10 cellular contexts compared by ENCODE assay signal in genomic region chr4:25310066-25310824, GRCh38. TPM values are rescaled to one million over a fixed set of nuclear protein-coding genes. Genes with fewer than 3 reads are reported as not detected.
DNase-seq lines count a peak whose midpoint lies in the region; ATAC-seq and TF ChIP-seq lines count a peak whose summit lies in the region.
"Had no signal": no experiment of that assay in that cellular context is flagged by ENCODE, and none has a peak within 500 bp of the region (broad histone marks: within the 10 kb centered on the region; RNA-seq: fewer than 3 reads in every experiment).

No MANE protein-coding gene starts in this region.

- H3K27me3 Mint-ChIP-seq in CD14-positive monocyte (ENCODE audit: low read depth in 3 of 3): peaks cover 2 to 4% (median 3%) of the 10 kb centered on the region in 3 donors

- H3K27me3 ChIP-seq in esophagus muscularis mucosa: peaks cover 0 to 4% (median 0%) of the 10 kb centered on the region in 4 donors
- H3K27me3 ChIP-seq: BE2C had no signal

- peaks cover 0 to 4% (median 0%) of the 10 kb centered on the region in 7 donors for H3K9me3 Mint-ChIP-seq in CD14-positive monocyte

- H3K4me3 ChIP-seq in esophagus muscularis mucosa: no peak overlapping the region
- H3K4me3 ChIP-seq: lung had no signal

- H3K4me1 ChIP-seq in esophagus muscularis mucosa: peaks cover 10 to 18% (median 10%) of the 10 kb centered on the region in 4 donors
- H3K4me1 ChIP-seq: BE2C had no signal

- H3K27ac ChIP-seq in esophagus muscularis mucosa (replicated peaks in 1 of 4): no peak overlapping the region
- no peak overlapping the region for H3K27ac ChIP-seq in caudate nucleus (ENCODE audit: low read depth, low read length)

- WGBS in esophagus muscularis mucosa: 71% methylated on average over 4 of the region's 4 CpGs

- no peak for TF ChIP-seq EP300 in esophagus muscularis mucosa (IDR thresholded peaks at IDR 0.05)

- no peaks in the 10 kb centered on the region for H3K9me3 ChIP-seq in esophagus muscularis mucosa
- H3K9me3 ChIP-seq: BE2C had no signal

- peaks cover 0 to 4% (median under 1%) of the 10 kb centered on the region in 4 donors for H3K36me3 ChIP-seq in esophagus muscularis mucosa

- ATAC-seq in GM19452 (IDR thresholded peaks at IDR 0.05; ENCODE audit: unreplicated experiment) (peak; percentile 53), HG03097 (IDR thresholded peaks at IDR 0.05; ENCODE audit: low FRiP score, unreplicated experiment) (peak; percentile 38)

- no peak for TF ChIP-seq CTCF in CD14-positive monocyte (IDR thresholded peaks at IDR 0.05)
- TF ChIP-seq CTCF in esophagus muscularis mucosa (IDR thresholded peaks at IDR 0.05): no peak

- peak overlapping the region in 4 of 7 donors; percentile 25 to 73 (median 58) for H3K27ac Mint-ChIP-seq in CD14-positive monocyte

- intact Hi-C loops in CD14-positive monocyte (cut with micrococcal nuclease) (loop anchor here (5.0 to 10.0 kb wide), 7 partner anchors 65 to 725 kb away; partner anchors contain the start of genes ANAPC4 (in 2 of the 2), DHX15 (in 1 of the 2), PI4K2B (in 1 of the 2) and SEPSECS (in 1 of the 2)), esophagus muscularis mucosa (cut with DNase I) (loop anchor here (5.0 to 10.0 kb wide), 2 partner anchors 78 to 145 kb away; partner anchors contain the start of genes PI4K2B and SEPSECS)

- TF ChIP-seq POLR2A in esophagus muscularis mucosa (IDR thresholded peaks at IDR 0.05; ENCODE audit: low read depth): no peak

- peak overlapping the region; percentile 65 to 78 for H3K4me3 Mint-ChIP-seq in CD14-positive monocyte

- peaks cover 3% of the 10 kb centered on the region in 2 donors for H3K36me3 Mint-ChIP-seq in CD14-positive monocyte

- DNase-seq in CD14-positive monocyte (ENCODE audit: low spot score): no peak
- peak; percentile 2 for DNase-seq in SIG-M5 (lab: John Stamatoyannopoulos, UW)
- DNase-seq in esophagus muscularis mucosa (ENCODE audit: extremely low spot score): no peak
- no peak for DNase-seq in inferior parietal cortex (ENCODE audit: extremely low spot score)
- DNase-seq in caudate nucleus (lab: John Stamatoyannopoulos, UW): no peak
- no peak for DNase-seq in NCI-H146 (lab: John Stamatoyannopoulos, UW)
- DNase-seq: BE2C had no signal

- peaks cover 40% of the 10 kb centered on the region for H3K4me1 Mint-ChIP-seq in CD14-positive monocyte

RNA-seq across cellular contexts. Expression of gene ZCCHC4, which starts 2.3 kb away (rescaled TPM):
- polyA plus RNA-seq in CD14-positive monocyte: 1 to 10 TPM; 1.6 to 3.4 TPM
- total RNA-seq in esophagus muscularis mucosa: 10 to 100 TPM in 2 of 4 donors, 1 to 10 TPM in 2; 8.6 to 16.2 (median 11.4) TPM
